Comparison of ENCODE assay signal across 1 cellular context in the genomic region with DNA sequence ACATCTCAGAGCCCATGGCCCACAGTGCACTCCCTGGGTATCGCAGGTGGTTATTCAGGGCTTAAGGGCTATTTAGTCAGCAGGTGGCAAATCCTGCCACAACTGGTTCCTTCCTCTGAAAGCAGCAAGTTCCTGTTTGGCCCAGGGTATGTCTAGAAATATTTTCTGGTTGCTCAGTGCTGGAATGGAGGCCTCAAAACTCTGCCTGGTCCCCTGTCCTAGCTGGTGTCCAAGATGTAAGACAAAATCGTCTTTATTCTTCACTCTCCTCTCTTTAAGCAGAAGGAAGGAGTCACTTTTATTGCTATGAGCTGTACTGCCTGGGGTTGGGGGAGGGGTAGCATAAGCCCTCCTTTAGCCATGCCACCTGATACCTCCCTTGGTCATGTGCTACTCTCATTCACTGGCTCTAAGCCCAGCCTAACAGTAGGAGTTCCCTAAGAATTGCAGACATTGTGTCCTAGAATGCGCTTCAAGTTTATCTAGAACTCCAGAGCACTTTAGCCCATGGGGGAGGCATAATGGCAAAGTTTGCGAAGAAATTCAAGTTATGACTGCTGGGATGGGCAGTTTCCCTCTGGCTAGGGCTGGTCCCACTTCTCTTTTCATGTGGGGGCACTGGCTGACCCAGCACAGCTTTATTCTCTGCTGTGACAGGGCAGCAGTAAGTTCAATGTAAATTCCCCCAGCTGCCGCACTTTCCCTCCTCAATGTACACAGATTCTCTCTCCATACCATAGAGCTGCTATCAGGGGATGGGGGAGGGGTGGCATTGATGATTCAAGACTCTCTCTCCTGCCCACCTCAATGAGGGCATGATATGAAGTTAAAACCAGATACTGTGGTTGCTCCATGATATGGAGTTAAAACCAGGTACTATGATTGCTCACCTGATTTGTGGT.
TF ChIP-seq lines count a peak whose summit lies in the region.

No MANE protein-coding gene starts in this region.

TF ChIP-seq in HepG2, 621 proteins besides CTCF, POLR2A, EP300 and RAD21:
- TF ChIP-seq ZNF275 (CRISPR knock-in tag; IDR thresholded peaks at IDR 0.05; ENCODE audit: borderline replicate concordance) (no peak), ZNF670 (CRISPR knock-in tag; IDR thresholded peaks at IDR 0.05; ENCODE audit: borderline replicate concordance) (no peak), PTBP1 (IDR thresholded peaks at IDR 0.05; ENCODE audit: low read depth, low read length, poor library complexity, severe bottlenecking) (no peak), ZBTB38 (CRISPR knock-in tag; IDR thresholded peaks at IDR 0.05) (no peak), ZBTB21 (CRISPR knock-in tag; IDR thresholded peaks at IDR 0.05) (no peak), FOXM1 (CRISPR knock-in tag; IDR thresholded peaks at IDR 0.05) (no peak), POLR2G (IDR thresholded peaks at IDR 0.05; ENCODE audit: low read depth, low read length) (no peak), MBD4 (IDR thresholded peaks at IDR 0.05; ENCODE audit: borderline replicate concordance, low read length) (no peak), ARNT (IDR thresholded peaks at IDR 0.05) (no peak), CEBPG (CRISPR knock-in tag; IDR thresholded peaks at IDR 0.05) (no peak), ZNF543 (CRISPR knock-in tag; IDR thresholded peaks at IDR 0.05) (no peak), ARID3A (IDR thresholded peaks at IDR 0.05; ENCODE audit: low read depth, low read length) (no peak), ZFAT (CRISPR knock-in tag; conservative IDR thresholded peaks at IDR 0.05) (no peak)
- TF ChIP-seq, protein P1, sequence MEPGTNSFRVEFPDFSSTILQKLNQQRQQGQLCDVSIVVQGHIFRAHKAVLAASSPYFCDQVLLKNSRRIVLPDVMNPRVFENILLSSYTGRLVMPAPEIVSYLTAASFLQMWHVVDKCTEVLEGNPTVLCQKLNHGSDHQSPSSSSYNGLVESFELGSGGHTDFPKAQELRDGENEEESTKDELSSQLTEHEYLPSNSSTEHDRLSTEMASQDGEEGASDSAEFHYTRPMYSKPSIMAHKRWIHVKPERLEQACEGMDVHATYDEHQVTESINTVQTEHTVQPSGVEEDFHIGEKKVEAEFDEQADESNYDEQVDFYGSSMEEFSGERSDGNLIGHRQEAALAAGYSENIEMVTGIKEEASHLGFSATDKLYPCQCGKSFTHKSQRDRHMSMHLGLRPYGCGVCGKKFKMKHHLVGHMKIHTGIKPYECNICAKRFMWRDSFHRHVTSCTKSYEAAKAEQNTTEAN (CRISPR knock-in tag; conservative IDR thresholded peaks at IDR 0.05), result no peak
- TF ChIP-seq, protein P2, sequence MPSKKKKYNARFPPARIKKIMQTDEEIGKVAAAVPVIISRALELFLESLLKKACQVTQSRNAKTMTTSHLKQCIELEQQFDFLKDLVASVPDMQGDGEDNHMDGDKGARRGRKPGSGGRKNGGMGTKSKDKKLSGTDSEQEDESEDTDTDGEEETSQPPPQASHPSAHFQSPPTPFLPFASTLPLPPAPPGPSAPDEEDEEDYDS (CRISPR knock-in tag; IDR thresholded peaks at IDR 0.05), result no peak
